Comparison of ENCODE assay signal across 1 cellular context in genomic region chr17:40448639-40449261, GRCh38.
TF ChIP-seq lines count a peak whose summit lies in the region.

No MANE protein-coding gene starts in this region.

TF ChIP-seq in HepG2, 621 proteins besides CTCF, POLR2A, EP300 and RAD21 (continued from another document and continues in another):
- TF ChIP-seq, protein P1, sequence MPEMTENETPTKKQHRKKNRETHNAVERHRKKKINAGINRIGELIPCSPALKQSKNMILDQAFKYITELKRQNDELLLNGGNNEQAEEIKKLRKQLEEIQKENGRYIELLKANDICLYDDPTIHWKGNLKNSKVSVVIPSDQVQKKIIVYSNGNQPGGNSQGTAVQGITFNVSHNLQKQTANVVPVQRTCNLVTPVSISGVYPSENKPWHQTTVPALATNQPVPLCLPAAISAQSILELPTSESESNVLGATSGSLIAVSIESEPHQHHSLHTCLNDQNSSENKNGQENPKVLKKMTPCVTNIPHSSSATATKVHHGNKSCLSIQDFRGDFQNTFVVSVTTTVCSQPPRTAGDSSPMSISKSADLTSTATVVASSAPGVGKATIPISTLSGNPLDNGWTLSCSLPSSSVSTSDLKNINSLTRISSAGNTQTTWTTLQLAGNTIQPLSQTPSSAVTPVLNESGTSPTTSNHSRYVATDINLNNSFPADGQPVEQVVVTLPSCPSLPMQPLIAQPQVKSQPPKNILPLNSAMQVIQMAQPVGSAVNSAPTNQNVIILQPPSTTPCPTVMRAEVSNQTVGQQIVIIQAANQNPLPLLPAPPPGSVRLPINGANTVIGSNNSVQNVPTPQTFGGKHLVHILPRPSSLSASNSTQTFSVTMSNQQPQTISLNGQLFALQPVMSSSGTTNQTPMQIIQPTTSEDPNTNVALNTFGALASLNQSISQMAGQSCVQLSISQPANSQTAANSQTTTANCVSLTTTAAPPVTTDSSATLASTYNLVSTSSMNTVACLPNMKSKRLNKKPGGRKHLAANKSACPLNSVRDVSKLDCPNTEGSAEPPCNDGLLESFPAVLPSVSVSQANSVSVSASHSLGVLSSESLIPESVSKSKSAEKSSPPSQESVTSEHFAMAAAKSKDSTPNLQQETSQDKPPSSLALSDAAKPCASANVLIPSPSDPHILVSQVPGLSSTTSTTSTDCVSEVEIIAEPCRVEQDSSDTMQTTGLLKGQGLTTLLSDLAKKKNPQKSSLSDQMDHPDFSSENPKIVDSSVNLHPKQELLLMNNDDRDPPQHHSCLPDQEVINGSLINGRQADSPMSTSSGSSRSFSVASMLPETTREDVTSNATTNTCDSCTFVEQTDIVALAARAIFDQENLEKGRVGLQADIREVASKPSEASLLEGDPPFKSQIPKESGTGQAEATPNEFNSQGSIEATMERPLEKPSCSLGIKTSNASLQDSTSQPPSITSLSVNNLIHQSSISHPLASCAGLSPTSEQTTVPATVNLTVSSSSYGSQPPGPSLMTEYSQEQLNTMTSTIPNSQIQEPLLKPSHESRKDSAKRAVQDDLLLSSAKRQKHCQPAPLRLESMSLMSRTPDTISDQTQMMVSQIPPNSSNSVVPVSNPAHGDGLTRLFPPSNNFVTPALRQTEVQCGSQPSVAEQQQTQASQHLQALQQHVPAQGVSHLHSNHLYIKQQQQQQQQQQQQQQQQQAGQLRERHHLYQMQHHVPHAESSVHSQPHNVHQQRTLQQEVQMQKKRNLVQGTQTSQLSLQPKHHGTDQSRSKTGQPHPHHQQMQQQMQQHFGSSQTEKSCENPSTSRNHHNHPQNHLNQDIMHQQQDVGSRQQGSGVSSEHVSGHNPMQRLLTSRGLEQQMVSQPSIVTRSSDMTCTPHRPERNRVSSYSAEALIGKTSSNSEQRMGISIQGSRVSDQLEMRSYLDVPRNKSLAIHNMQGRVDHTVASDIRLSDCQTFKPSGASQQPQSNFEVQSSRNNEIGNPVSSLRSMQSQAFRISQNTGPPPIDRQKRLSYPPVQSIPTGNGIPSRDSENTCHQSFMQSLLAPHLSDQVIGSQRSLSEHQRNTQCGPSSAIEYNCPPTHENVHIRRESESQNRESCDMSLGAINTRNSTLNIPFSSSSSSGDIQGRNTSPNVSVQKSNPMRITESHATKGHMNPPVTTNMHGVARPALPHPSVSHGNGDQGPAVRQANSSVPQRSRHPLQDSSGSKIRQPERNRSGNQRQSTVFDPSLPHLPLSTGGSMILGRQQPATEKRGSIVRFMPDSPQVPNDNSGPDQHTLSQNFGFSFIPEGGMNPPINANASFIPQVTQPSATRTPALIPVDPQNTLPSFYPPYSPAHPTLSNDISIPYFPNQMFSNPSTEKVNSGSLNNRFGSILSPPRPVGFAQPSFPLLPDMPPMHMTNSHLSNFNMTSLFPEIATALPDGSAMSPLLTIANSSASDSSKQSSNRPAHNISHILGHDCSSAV (CRISPR knock-in tag; IDR thresholded peaks at IDR 0.05; ENCODE audit: borderline replicate concordance) = no peak
- TF ChIP-seq ZFYVE20 (CRISPR knock-in tag; IDR thresholded peaks at IDR 0.05; ENCODE audit: borderline replicate concordance, low read depth) (no peak), GATAD2A (CRISPR knock-in tag; IDR thresholded peaks at IDR 0.05) (peak; percentile 98), TP53 (CRISPR knock-in tag; conservative IDR thresholded peaks at IDR 0.05) (no peak), CENPX (CRISPR knock-in tag; IDR thresholded peaks at IDR 0.05) (no peak), DDIT3 (CRISPR knock-in tag; IDR thresholded peaks at IDR 0.05) (no peak), ZNF546 (CRISPR knock-in tag; conservative IDR thresholded peaks at IDR 0.05) (no peak), JARID2 (CRISPR knock-in tag; IDR thresholded peaks at IDR 0.05; ENCODE audit: insufficient replicate concordance) (no peak), ZNF260 (CRISPR knock-in tag; IDR thresholded peaks at IDR 0.05; ENCODE audit: borderline replicate concordance, low read depth) (no peak), RARG (CRISPR knock-in tag; IDR thresholded peaks at IDR 0.05; ENCODE audit: low read depth) (no peak), ZSCAN25 (CRISPR knock-in tag; IDR thresholded peaks at IDR 0.05) (no peak; the same call in 1 of the 2 replicates), ZNF3 (CRISPR knock-in tag; IDR thresholded peaks at IDR 0.05) (peak; percentile 65; the same call in 1 of the 2 replicates), ZFP36 (IDR thresholded peaks at IDR 0.05; ENCODE audit: borderline replicate concordance, low read depth, low read length, partially characterized antibody) (no peak), ASH2L (IDR thresholded peaks at IDR 0.05; ENCODE audit: insufficient read length, low read depth, low read length) (peak; percentile 35), SMARCC2 (IDR thresholded peaks at IDR 0.05) (no peak), CAMTA2 (CRISPR knock-in tag; IDR thresholded peaks at IDR 0.05; ENCODE audit: borderline replicate concordance) (no peak), ZNF232 (CRISPR knock-in tag; IDR thresholded peaks at IDR 0.05; ENCODE audit: borderline replicate concordance) (peak; percentile 72; the same call in 1 of the 2 replicates), YEATS4 (CRISPR knock-in tag; IDR thresholded peaks at IDR 0.05; ENCODE audit: borderline replicate concordance) (peak; percentile 82), SMARCE1 (IDR thresholded peaks at IDR 0.05; ENCODE audit: borderline replicate concordance) (no peak), IRX3 (CRISPR knock-in tag; IDR thresholded peaks at IDR 0.05; ENCODE audit: borderline replicate concordance, low read depth) (no peak), PBX2 (CRISPR knock-in tag; IDR thresholded peaks at IDR 0.05) (no peak; the same call in 1 of the 2 replicates), ZFP37 (CRISPR knock-in tag; IDR thresholded peaks at IDR 0.05; ENCODE audit: borderline replicate concordance) (peak; percentile 70; the same call in 1 of the 2 replicates), NR2C2 (CRISPR knock-in tag; IDR thresholded peaks at IDR 0.05; ENCODE audit: borderline replicate concordance) (peak; percentile 75), YY1 (IDR thresholded peaks at IDR 0.05; ENCODE audit: insufficient read depth, insufficient replicate concordance, low read depth, low read length) (no peak), ZNF383 (CRISPR knock-in tag; IDR thresholded peaks at IDR 0.05; ENCODE audit: borderline replicate concordance) (no peak), ZFAT (CRISPR knock-in tag; conservative IDR thresholded peaks at IDR 0.05) (no peak)
- TF ChIP-seq, protein P2, sequence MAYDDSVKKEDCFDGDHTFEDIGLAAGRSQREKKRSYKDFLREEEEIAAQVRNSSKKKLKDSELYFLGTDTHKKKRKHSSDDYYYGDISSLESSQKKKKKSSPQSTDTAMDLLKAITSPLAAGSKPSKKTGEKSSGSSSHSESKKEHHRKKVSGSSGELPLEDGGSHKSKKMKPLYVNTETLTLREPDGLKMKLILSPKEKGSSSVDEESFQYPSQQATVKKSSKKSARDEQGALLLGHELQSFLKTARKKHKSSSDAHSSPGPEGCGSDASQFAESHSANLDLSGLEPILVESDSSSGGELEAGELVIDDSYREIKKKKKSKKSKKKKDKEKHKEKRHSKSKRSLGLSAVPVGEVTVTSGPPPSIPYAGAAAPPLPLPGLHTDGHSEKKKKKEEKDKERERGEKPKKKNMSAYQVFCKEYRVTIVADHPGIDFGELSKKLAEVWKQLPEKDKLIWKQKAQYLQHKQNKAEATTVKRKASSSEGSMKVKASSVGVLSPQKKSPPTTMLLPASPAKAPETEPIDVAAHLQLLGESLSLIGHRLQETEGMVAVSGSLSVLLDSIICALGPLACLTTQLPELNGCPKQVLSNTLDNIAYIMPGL (CRISPR knock-in tag; IDR thresholded peaks at IDR 0.05; ENCODE audit: borderline replicate concordance in 1 of 2, low read depth in 1 of 2) = peak; percentile 30 to 68; a peak in 2 of 4 replicates
- TF ChIP-seq, protein P3, sequence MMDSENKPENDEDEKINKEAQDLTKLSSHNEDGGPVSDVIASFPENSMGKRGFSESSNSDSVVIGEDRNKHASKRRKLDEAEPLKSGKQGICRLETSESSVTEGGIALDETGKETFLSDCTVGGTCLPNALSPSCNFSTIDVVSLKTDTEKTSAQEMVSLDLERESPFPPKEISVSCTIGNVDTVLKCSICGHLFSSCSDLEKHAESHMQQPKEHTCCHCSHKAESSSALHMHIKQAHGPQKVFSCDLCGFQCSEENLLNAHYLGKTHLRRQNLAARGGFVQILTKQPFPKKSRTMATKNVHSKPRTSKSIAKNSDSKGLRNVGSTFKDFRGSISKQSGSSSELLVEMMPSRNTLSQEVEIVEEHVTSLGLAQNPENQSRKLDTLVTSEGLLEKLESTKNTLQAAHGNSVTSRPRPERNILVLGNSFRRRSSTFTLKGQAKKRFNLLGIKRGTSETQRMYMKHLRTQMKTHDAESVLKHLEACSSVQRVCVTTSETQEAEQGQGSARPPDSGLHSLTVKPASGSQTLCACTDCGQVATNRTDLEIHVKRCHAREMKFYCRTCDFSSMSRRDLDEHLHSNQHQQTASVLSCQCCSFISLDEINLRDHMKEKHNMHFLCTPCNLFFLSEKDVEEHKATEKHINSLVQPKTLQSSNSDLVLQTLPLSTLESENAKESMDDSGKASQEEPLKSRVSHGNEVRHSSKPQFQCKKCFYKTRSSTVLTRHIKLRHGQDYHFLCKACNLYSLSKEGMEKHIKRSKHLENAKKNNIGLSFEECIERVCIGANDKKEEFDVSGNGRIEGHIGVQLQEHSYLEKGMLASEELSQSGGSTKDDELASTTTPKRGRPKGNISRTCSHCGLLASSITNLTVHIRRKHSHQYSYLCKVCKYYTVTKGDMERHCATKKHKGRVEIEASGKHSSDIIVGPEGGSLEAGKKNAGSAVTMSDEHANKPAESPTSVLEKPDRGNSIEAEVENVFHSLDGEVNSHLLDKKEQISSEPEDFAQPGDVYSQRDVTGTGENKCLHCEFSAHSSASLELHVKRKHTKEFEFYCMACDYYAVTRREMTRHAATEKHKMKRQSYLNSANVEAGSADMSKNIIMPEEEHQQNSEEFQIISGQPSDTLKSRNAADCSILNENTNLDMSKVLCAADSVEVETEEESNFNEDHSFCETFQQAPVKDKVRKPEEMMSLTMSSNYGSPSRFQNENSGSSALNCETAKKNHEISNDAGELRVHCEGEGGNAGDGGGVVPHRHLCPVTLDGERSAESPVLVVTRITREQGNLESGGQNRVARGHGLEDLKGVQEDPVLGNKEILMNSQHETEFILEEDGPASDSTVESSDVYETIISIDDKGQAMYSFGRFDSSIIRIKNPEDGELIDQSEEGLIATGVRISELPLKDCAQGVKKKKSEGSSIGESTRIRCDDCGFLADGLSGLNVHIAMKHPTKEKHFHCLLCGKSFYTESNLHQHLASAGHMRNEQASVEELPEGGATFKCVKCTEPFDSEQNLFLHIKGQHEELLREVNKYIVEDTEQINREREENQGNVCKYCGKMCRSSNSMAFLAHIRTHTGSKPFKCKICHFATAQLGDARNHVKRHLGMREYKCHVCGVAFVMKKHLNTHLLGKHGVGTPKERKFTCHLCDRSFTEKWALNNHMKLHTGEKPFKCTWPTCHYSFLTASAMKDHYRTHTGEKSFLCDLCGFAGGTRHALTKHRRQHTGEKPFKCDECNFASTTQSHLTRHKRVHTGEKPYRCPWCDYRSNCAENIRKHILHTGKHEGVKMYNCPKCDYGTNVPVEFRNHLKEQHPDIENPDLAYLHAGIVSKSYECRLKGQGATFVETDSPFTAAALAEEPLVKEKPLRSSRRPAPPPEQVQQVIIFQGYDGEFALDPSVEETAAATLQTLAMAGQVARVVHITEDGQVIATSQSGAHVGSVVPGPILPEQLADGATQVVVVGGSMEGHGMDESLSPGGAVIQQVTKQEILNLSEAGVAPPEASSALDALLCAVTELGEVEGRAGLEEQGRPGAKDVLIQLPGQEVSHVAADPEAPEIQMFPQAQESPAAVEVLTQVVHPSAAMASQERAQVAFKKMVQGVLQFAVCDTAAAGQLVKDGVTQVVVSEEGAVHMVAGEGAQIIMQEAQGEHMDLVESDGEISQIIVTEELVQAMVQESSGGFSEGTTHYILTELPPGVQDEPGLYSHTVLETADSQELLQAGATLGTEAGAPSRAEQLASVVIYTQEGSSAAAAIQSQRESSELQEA (CRISPR knock-in tag; IDR thresholded peaks at IDR 0.05; ENCODE audit: not compliant biosample characterization) = no peak
- TF ChIP-seq, protein P4, sequence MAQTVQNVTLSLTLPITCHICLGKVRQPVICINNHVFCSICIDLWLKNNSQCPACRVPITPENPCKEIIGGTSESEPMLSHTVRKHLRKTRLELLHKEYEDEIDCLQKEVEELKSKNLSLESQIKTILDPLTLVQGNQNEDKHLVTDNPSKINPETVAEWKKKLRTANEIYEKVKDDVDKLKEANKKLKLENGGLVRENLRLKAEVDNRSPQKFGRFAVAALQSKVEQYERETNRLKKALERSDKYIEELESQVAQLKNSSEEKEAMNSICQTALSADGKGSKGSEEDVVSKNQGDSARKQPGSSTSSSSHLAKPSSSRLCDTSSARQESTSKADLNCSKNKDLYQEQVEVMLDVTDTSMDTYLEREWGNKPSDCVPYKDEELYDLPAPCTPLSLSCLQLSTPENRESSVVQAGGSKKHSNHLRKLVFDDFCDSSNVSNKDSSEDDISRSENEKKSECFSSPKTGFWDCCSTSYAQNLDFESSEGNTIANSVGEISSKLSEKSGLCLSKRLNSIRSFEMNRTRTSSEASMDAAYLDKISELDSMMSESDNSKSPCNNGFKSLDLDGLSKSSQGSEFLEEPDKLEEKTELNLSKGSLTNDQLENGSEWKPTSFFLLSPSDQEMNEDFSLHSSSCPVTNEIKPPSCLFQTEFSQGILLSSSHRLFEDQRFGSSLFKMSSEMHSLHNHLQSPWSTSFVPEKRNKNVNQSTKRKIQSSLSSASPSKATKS (CRISPR knock-in tag; IDR thresholded peaks at IDR 0.05) = no peak
